In the genomic region with DNA sequence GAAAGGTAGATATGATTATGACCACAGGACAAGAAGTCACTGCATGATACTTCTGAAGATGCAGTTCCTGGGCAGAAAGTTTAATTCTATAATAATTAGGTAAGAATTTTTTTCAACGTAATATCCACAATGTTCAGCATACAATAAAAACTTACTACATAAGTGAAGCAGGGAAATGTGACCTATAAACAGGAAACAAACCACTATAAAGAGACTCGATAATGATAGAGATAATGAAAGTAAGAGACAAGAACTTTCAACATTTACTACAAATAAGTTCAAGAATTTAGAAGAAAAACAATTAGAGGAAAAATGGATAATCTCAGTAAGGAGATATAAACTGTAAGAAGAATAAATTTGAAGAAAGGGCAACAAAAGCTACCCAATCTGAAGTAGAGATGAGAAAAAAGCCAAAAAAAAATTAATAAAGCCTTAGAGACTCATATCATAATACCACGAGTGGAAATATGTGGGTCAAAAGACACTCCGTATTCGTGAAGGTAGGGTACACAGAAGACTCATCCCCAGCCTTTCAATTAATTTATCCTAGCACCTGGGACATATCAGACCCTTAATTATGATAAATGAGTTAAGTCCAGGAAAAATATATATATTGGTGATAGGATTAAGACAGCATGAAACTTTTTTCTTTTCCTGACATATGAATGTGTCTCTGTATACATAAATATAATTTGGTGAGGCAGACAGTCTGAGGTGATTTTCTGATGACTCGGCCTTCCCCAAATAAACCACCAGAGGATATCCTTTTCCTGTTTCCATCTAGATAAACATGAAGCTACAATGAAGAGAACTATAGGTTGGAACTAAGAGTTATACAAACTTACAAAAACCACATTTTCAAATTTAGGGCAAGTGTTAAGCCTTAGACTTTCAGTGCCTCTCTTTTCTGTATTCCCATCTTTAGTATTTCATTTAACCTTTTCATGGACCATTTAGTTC, we compare ENCODE assay signal across 8 cellular contexts.
DNase-seq lines count a peak whose midpoint lies in the region; ATAC-seq and TF ChIP-seq lines count a peak whose summit lies in the region.

No MANE protein-coding gene starts in this region.

- H3K79me2 ChIP-seq in KMS-11 (ENCODE audit: insufficient read depth, low read depth) (no peaks in the 10 kb centered on the region), smooth muscle cell (ENCODE audit: low read depth) (no peaks in the 10 kb centered on the region)

- no peaks in the 10 kb centered on the region for H3K27me3 Mint-ChIP-seq in activated CD4-positive, alpha-beta T cell treated with anti-CD3 and anti-CD28 coated beads for 36 hours

- H3K36me3 Mint-ChIP-seq in activated CD4-positive, alpha-beta T cell treated with anti-CD3 and anti-CD28 coated beads for 36 hours (ENCODE audit: low read depth) = peaks cover 32% of the 10 kb centered on the region

- intact Hi-C loops in activated CD4-positive, alpha-beta T cell treated with anti-CD3 and anti-CD28 coated beads for 36 hours (cut with DNase I, micrococcal nuclease) = loop anchor here in 1 of 2 experiments (2.0 kb wide), 1 partner anchor 18 kb away; no protein-coding TSS in a partner anchor

- H4K20me1 ChIP-seq in KMS-11 (ENCODE audit: insufficient read depth) = no peaks in the 10 kb centered on the region
- no peaks in the 10 kb centered on the region for H4K20me1 ChIP-seq in smooth muscle cell (ENCODE audit: low read depth)

- peak overlapping the region; percentile 61 for H3K4me3 Mint-ChIP-seq in activated CD4-positive, alpha-beta T cell treated with anti-CD3 and anti-CD28 coated beads for 36 hours

- H3K27ac ChIP-seq in KMS-11 = no peak overlapping the region
- no peak overlapping the region for H3K27ac ChIP-seq in smooth muscle cell (ENCODE audit: low read depth)

- peaks cover 54% of the 10 kb centered on the region for H3K4me1 Mint-ChIP-seq in activated CD4-positive, alpha-beta T cell treated with anti-CD3 and anti-CD28 coated beads for 36 hours

- CTCF ChIA-PET in activated CD4-positive, alpha-beta T cell treated with anti-CD3 and anti-CD28 coated beads for 36 hours (lab: Charles Lee) = interaction anchor here (1.0 to 1.2 kb wide), 2 partner anchors 17 kb away, joined by 3 to 4 read pairs; no protein-coding TSS in a partner anchor

- H3K27me3 ChIP-seq in KMS-11 (ENCODE audit: insufficient read depth, low read depth) (no peaks in the 10 kb centered on the region), smooth muscle cell (ENCODE audit: low read depth) (no peaks in the 10 kb centered on the region)

- H3K36me3 ChIP-seq in KMS-11 (ENCODE audit: insufficient read depth) (no peaks in the 10 kb centered on the region), smooth muscle cell (ENCODE audit: low read depth) (no peaks in the 10 kb centered on the region)

- POLR2A ChIA-PET in activated CD4-positive, alpha-beta T cell treated with anti-CD3 and anti-CD28 coated beads for 36 hours (lab: Charles Lee) = interaction anchor here (0.6 to 0.7 kb wide), 2 partner anchors 9 to 269 kb away, joined by 3 to 5 read pairs; no protein-coding TSS in a partner anchor

- peak overlapping the region; percentile 71 for H3K27ac Mint-ChIP-seq in activated CD4-positive, alpha-beta T cell treated with anti-CD3 and anti-CD28 coated beads for 36 hours

- 75% methylated on average over 6 of the region's 6 CpGs for WGBS in smooth muscle cell (ENCODE audit: low lambda C conversion rate)

- H3K9ac ChIP-seq in KMS-11 = no peak overlapping the region
- no peak overlapping the region for H3K9ac ChIP-seq in smooth muscle cell (ENCODE audit: low read depth)

- peaks cover 18% of the 10 kb centered on the region for H3K4me1 ChIP-seq in KMS-11 (ENCODE audit: low read depth, poor library complexity, severe bottlenecking)
- peaks cover 17% of the 10 kb centered on the region for H3K4me1 ChIP-seq in smooth muscle cell (ENCODE audit: low read depth)

- H3K9me3 Mint-ChIP-seq in activated CD4-positive, alpha-beta T cell treated with anti-CD3 and anti-CD28 coated beads for 36 hours (ENCODE audit: low read depth) = no peaks in the 10 kb centered on the region

- TF ChIP-seq CTCF in KMS-11 (conservative IDR thresholded peaks at IDR 0.05; ENCODE audit: low read depth, low read length) (no peak), cardiac fibroblast (IDR thresholded peaks at IDR 0.05; ENCODE audit: low read depth, low read length) (peak; percentile 19), smooth muscle cell (IDR thresholded peaks at IDR 0.05; ENCODE audit: borderline replicate concordance, insufficient read depth, poor library complexity, severe bottlenecking) (no peak)

- peak; percentile 79 for ATAC-seq in activated CD4-positive, alpha-beta T cell treated with anti-CD3 and anti-CD28 coated beads for 36 hours

- H3K9me3 ChIP-seq in smooth muscle cell (replicated peaks; ENCODE audit: low read depth) = no peaks in the 10 kb centered on the region

- peak overlapping the region; percentile 0; the same call in 1 of the 2 replicates for H3K4me2 ChIP-seq in KMS-11
- peak overlapping the region; percentile 28 for H3K4me2 ChIP-seq in smooth muscle cell

- no peak overlapping the region for H2AFZ ChIP-seq in KMS-11 (ENCODE audit: low read depth)
- no peak overlapping the region for H2AFZ ChIP-seq in smooth muscle cell (ENCODE audit: low read depth)

- DNase-seq in activated CD4-positive, alpha-beta T cell treated with anti-CD3 and anti-CD28 coated beads for 36 hours = no peak
- DNase-seq in activated CD4-positive, alpha-beta T cell treated with anti-CD3 and anti-CD28 coated beads for 1 hour = no peak
- DNase-seq in cardiac fibroblast (ENCODE audit: low read depth in 2 of 2) (peak; percentile 14 to 55), smooth muscle cell (lab: John Stamatoyannopoulos, UW; ENCODE audit: unreplicated experiment) (no peak), SK-N-DZ (ENCODE audit: low spot score) (no peak), LoVo (ENCODE audit: low spot score) (no peak)
- no peak for DNase-seq in activated CD8-positive, alpha-beta memory T cell treated with anti-CD3 and anti-CD28 coated beads for 24 hours

- no peaks in the 10 kb centered on the region for H3F3A ChIP-seq in smooth muscle cell (ENCODE audit: low read depth)

- H3K4me3 ChIP-seq in KMS-11 (IDR thresholded peaks at IDR 0.05; ENCODE audit: insufficient read depth, low read depth, low read length) = no peak overlapping the region
- no peak overlapping the region for H3K4me3 ChIP-seq in cardiac fibroblast (replicated peaks in 1 of 2; ENCODE audit: low read depth in 2 of 2, low read length in 2 of 2)
- H3K4me3 ChIP-seq in smooth muscle cell = no peak overlapping the region

Comparison
In these comparisons a context has a peak if more than half of its experiments do, and no peak if none do; other contexts are left out.
1. DNase-seq: peak in cardiac fibroblast (2 of 2); none in activated CD4-positive, alpha-beta T cell treated with anti-CD3 and anti-CD28 coated beads for 36 hours (single experiment), activated CD4-positive, alpha-beta T cell treated with anti-CD3 and anti-CD28 coated beads for 1 hour (single experiment), smooth muscle cell (single experiment), SK-N-DZ (single experiment), activated CD8-positive, alpha-beta memory T cell treated with anti-CD3 and anti-CD28 coated beads for 24 hours (single experiment) and LoVo (single experiment).